In the genomic region with DNA sequence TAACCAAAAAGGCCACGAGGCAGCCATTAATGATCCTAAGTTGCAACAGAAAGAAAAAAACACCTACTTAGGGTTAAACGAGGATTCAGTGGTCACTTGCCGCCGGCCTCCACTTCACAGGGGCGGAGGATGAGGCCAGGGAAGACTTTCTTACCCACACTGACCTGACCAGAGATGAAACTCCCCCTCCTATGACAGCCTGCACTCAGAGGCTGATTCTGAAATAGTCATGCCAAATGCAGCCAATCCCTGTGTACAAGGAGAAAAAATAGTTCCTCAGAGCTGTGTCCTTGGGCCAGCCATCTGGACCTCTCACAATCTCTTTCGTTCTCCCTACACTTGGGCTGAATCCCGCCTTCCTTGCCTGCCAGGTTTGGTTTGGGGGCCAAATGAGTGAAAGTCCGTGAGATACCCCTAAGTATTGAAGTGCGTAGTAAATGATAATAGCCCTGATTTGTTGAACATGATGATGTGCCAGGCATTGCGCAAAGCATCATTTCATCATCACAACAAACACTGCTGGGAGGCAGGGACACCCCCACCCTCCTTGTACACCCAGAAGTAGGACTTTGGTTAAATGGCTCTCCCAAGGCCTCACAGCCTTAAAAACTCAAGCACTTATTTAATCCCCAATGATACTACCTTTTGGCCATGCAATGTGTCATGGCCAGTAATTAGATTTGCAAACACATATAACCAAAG, we compare ENCODE assay signal across 1 cellular context.
TF ChIP-seq lines count a peak whose summit lies in the region.

No MANE protein-coding gene starts in this region.

TF ChIP-seq in IMR-90, 13 proteins besides CTCF, POLR2A, EP300 and RAD21:
- TF ChIP-seq CEBPB (IDR thresholded peaks at IDR 0.05; ENCODE audit: low read depth, low read length): peak; percentile 53
- TF ChIP-seq NFE2L2 (IDR thresholded peaks at IDR 0.05; ENCODE audit: low read depth, low read length): no peak
- no peak for TF ChIP-seq MXI1 (IDR thresholded peaks at IDR 0.05; ENCODE audit: borderline replicate concordance, low read depth, low read length)
- TF ChIP-seq SMC3 (IDR thresholded peaks at IDR 0.05; ENCODE audit: low read depth, low read length): no peak
